In the genomic region with DNA sequence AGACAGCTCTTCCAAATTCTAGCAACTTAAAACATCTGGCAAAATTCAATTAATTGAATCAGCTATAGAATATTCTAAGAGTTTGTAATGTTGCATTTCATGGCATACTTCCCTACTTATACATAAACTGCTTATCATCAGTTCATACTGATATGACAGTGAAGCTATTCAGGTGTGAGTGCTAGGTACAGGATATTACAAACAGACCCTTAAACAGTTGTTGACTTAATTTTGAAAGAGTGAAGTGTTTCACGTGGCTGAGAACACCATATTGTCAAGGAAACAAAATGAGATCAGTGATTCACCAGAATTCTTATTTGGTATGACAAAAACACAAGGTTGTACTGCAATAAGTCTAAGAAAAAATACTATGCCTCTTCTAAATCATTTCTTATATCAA, we compare ENCODE assay signal across 20 cellular contexts.
"Had no signal": no experiment of that assay in that cellular context is flagged by ENCODE, and none has a peak within 500 bp of the region (broad histone marks: within the 10 kb centered on the region; RNA-seq: fewer than 3 reads in every experiment).

No MANE protein-coding gene starts in this region.

- H3K9me3 Mint-ChIP-seq: endodermal cell; stimulated activated naive CD8-positive, alpha-beta T cell treated with anti-CD3 and anti-CD28 coated beads, Interleukin-15, Interleukin-2, amounts not matched to agents 100 ng/mL and 50 ng/mL, for 24 hours; WTC11 had no signal

- H3K27me3 Mint-ChIP-seq: stimulated activated naive CD8-positive, alpha-beta T cell treated with anti-CD3 and anti-CD28 coated beads, Interleukin-15, Interleukin-2, amounts not matched to agents 100 ng/mL and 50 ng/mL, for 24 hours had no signal

- H3K4me3 Mint-ChIP-seq: endodermal cell; nephron; stimulated activated naive CD8-positive, alpha-beta T cell treated with anti-CD3 and anti-CD28 coated beads, Interleukin-15, Interleukin-2, amounts not matched to agents 100 ng/mL and 50 ng/mL, for 24 hours; WTC11 had no signal

- ATAC-seq: gastroesophageal sphincter, left cardiac atrium, right cardiac atrium, SK-N-SH treated with all-trans-retinoic acid at 6 μM for 48 hours, upper lobe of right lung, WTC11 had no signal

- DNase-seq: activated CD8-positive, alpha-beta memory T cell treated with anti-CD3 and anti-CD28 coated beads for 24 hours; amygdala; cortex of kidney; endodermal cell; head of caudate nucleus; islet precursor cell; left cardiac atrium; midbrain; right cardiac atrium; stimulated activated CD4-positive, alpha-beta T cell treated with anti-CD3 and anti-CD28 coated beads, Interleukin-12 subunit alpha, Interleukin-12 subunit beta, amount 100 ng/mL, for 4 hours; stimulated activated CD4-positive, alpha-beta T cell treated with anti-CD3 and anti-CD28 coated beads, Interleukin-4, amount 100 ng/mL, for 4 hours; substantia nigra; T1000; thyroid gland; upper lobe of right lung had no signal

- H3K27ac Mint-ChIP-seq: endodermal cell; nephron; stimulated activated naive CD8-positive, alpha-beta T cell treated with anti-CD3 and anti-CD28 coated beads, Interleukin-15, Interleukin-2, amounts not matched to agents 100 ng/mL and 50 ng/mL, for 24 hours; WTC11 had no signal

- H3K4me1 Mint-ChIP-seq: endodermal cell, nephron, WTC11 had no signal
